10 cellular contexts compared by ENCODE assay signal in genomic region chr2:74816540-74817331, GRCh38. TPM values are rescaled to one million over a fixed set of nuclear protein-coding genes. Genes with fewer than 3 reads are reported as not detected.
DNase-seq lines count a peak whose midpoint lies in the region; ATAC-seq and TF ChIP-seq lines count a peak whose summit lies in the region.
"Had no signal": no experiment of that assay in that cellular context is flagged by ENCODE, and none has a peak within 500 bp of the region (broad histone marks: within the 10 kb centered on the region; RNA-seq: fewer than 3 reads in every experiment).

No MANE protein-coding gene starts in this region.

- H3K27me3 ChIP-seq in cardiac muscle cell (no peaks in the 10 kb centered on the region), transverse colon (no peaks in the 10 kb centered on the region)
- H3K27me3 ChIP-seq: stomach had no signal

- no peaks in the 10 kb centered on the region for H3K36me3 ChIP-seq in cardiac muscle cell
- no peaks in the 10 kb centered on the region for H3K36me3 ChIP-seq in transverse colon
- H3K36me3 ChIP-seq: stomach had no signal

- DNase-seq in cardiac muscle cell (ENCODE audit: low read depth in 1 of 2, low spot score in 1 of 2) (peak in 1 of 2 donors; percentile 43), Right ventricle myocardium superior (no peak), NOMO-1 (lab: John Stamatoyannopoulos, UW; ENCODE audit: unreplicated experiment in 2 of 2) (peak; percentile 75 to 93), kidney glomerular epithelial cell (lab: John Stamatoyannopoulos, UW) (peak; percentile 41), transverse colon (no peak), T1000 (lab: John Stamatoyannopoulos, UW) (no peak), Ammon's horn (ENCODE audit: low spot score) (no peak)
- DNase-seq in activated naive CD4-positive, alpha-beta T cell treated with Interleukin-2 at 50 U/mL for 16 hours: no peak
- DNase-seq: cerebellar nuclear complex, stomach had no signal

- no peaks in the 10 kb centered on the region for H3K9me3 ChIP-seq in cardiac muscle cell (ENCODE audit: low read depth)
- H3K9me3 ChIP-seq in transverse colon: no peaks in the 10 kb centered on the region
- H3K9me3 ChIP-seq: stomach had no signal

- WGBS in transverse colon (ENCODE audit: low coverage in 1 of 2), 2 donors: 42 to 51% methylated on average over 5 to 7 of the region's 7 CpGs

- no peak for ATAC-seq in Right ventricle myocardium superior (ENCODE audit: poor library complexity)

- H3K4me1 ChIP-seq in cardiac muscle cell (ENCODE audit: low read depth) (peaks cover 21% of the 10 kb centered on the region), transverse colon (peaks cover 0 to 20% (median 12%) of the 10 kb centered on the region in 4 donors)

- no peak overlapping the region for H3K4me3 ChIP-seq in cardiac muscle cell
- no peak overlapping the region for H3K4me3 ChIP-seq in transverse colon
- H3K4me3 ChIP-seq: stomach had no signal

- TF ChIP-seq CTCF in cardiac muscle cell (IDR thresholded peaks at IDR 0.05; ENCODE audit: low read depth, low read length) (no peak), transverse colon (IDR thresholded peaks at IDR 0.05) (no peak)

- peak overlapping the region; percentile 85 for H3K27ac ChIP-seq in cardiac muscle cell
- H3K27ac ChIP-seq in transverse colon: peak overlapping the region; percentile 37 to 69 (median 44)

- no peak for TF ChIP-seq EP300 in transverse colon (IDR thresholded peaks at IDR 0.05; ENCODE audit: low read depth)

- in situ Hi-C loops in transverse colon (cut with MboI; ENCODE audit: low pct_ligation_motif_present in 1 of 4, low pct_unique_long_range_greater_than_20kb in 1 of 4, low sequenced_read_pairs in 3 of 4): no loop called here

- intact Hi-C loops in Right ventricle myocardium superior (cut with DNase I): no loop called here
- intact Hi-C loops in transverse colon (cut with DNase I; ENCODE audit: low total_unique reads): no loop called here

- TF ChIP-seq POLR2A in transverse colon (IDR thresholded peaks at IDR 0.05): no peak

RNA-seq across cellular contexts. Expression of gene HK2, which starts 17.2 kb away (rescaled TPM):
- total RNA-seq in cardiac muscle cell (109 and 127 TPM in 2 replicates), Right ventricle myocardium superior (4.1 TPM), transverse colon (100 to 1,000 TPM; 104 to 175 (median 131) TPM)
- polyA plus RNA-seq in cardiac muscle cell: 77.3 and 94.6 TPM in 2 replicates

Comparison
In these comparisons a context has a peak if more than half of its experiments do, and no peak if none do; other contexts are left out.
1. RNA of gene HK2, which starts 17.2 kb away (total RNA-seq): 104 to 175 TPM in transverse colon and 109 to 127 TPM in cardiac muscle cell; 4.1 TPM in Right ventricle myocardium superior (single experiment); every median in the first group is over 10 times any median in the second.
2. DNase-seq: peak in NOMO-1 (2 of 2) and kidney glomerular epithelial cell (single experiment); none in Right ventricle myocardium superior (single experiment), transverse colon (single experiment), activated naive CD4-positive, alpha-beta T cell treated with Interleukin-2 at 50 U/mL for 16 hours (single experiment), T1000 (single experiment) and Ammon's horn (single experiment).